9 cellular contexts compared by ENCODE assay signal in genomic region chr20:24990810-24991252, GRCh38. TPM values are rescaled to one million over a fixed set of nuclear protein-coding genes. Genes with fewer than 3 reads are reported as not detected.
A peak's percentile ranks its signal among the peaks of the same experiment; 100 is the strongest.
DNase-seq lines count a peak whose midpoint lies in the region; ATAC-seq, FAIRE-seq and TF ChIP-seq lines count a peak whose summit lies in the region.
"Had no signal": no experiment of that assay in that cellular context is flagged by ENCODE, and none has a peak within 500 bp of the region (broad histone marks: within the 10 kb centered on the region; RNA-seq: fewer than 3 reads in every experiment).

No MANE protein-coding gene starts in this region.

- no peaks in the 10 kb centered on the region for H3K36me3 ChIP-seq in smooth muscle cell (ENCODE audit: low read depth)

- H3K9me3 Mint-ChIP-seq in activated CD4-positive, alpha-beta T cell treated with anti-CD3 and anti-CD28 coated beads, Interleukin-2, amount 10 ng/mL, durations not matched to agents 24 days and 14 days: no peaks in the 10 kb centered on the region

- no peak for TF ChIP-seq POLR2A in H54 (IDR thresholded peaks at IDR 0.05; ENCODE audit: low read depth, low read length)

- H2AFZ ChIP-seq in smooth muscle cell (ENCODE audit: low read depth): no peak overlapping the region

- DNase-seq in activated CD4-positive, alpha-beta T cell treated with anti-CD3 and anti-CD28 coated beads, Interleukin-2, amount 10 ng/mL, durations not matched to agents 24 days and 14 days: no peak
- DNase-seq in activated CD4-positive, alpha-beta T cell treated with anti-CD3 and anti-CD28 coated beads for 1 hour: no peak
- DNase-seq in RPMI7951 (ENCODE audit: low read depth) (peak; percentile 41), epithelial cell of proximal tubule (ENCODE audit: low read depth) (no peak), smooth muscle cell (lab: John Stamatoyannopoulos, UW; ENCODE audit: unreplicated experiment) (no peak), H54 (ENCODE audit: insufficient read length, low spot score) (no peak)
- DNase-seq in stimulated activated CD4-positive, alpha-beta T cell treated with anti-CD3 and anti-CD28 coated beads, Interleukin-4, amount 100 ng/mL, for 4 hours: no peak
- DNase-seq: C1 segment of cervical spinal cord had no signal

- H3F3A ChIP-seq in smooth muscle cell (ENCODE audit: low read depth): no peaks in the 10 kb centered on the region

- no peak for FAIRE-seq in H54 (lab: Jason Lieb, UNC)

- H3K27ac ChIP-seq in smooth muscle cell (ENCODE audit: low read depth): no peak overlapping the region

- peaks cover 29% of the 10 kb centered on the region for H4K20me1 ChIP-seq in smooth muscle cell (ENCODE audit: low read depth)

- H3K27me3 Mint-ChIP-seq in activated CD4-positive, alpha-beta T cell treated with anti-CD3 and anti-CD28 coated beads, Interleukin-2, amount 10 ng/mL, durations not matched to agents 24 days and 14 days: peaks cover 4% of the 10 kb centered on the region

- no peak overlapping the region for H3K9ac ChIP-seq in smooth muscle cell (ENCODE audit: low read depth)

- H3K79me2 ChIP-seq in smooth muscle cell (ENCODE audit: low read depth): peaks cover 55% of the 10 kb centered on the region

- no peak for TF ChIP-seq CTCF in epithelial cell of proximal tubule (conservative IDR thresholded peaks at IDR 0.05; ENCODE audit: low read depth, low read length)
- no peak for TF ChIP-seq CTCF in smooth muscle cell (IDR thresholded peaks at IDR 0.05; ENCODE audit: borderline replicate concordance, insufficient read depth, poor library complexity, severe bottlenecking)

- H3K27me3 ChIP-seq in smooth muscle cell (ENCODE audit: low read depth): no peaks in the 10 kb centered on the region

- no peak for ATAC-seq in GM21390 (IDR thresholded peaks at IDR 0.05; ENCODE audit: unreplicated experiment)

- intact Hi-C loops in activated CD4-positive, alpha-beta T cell treated with anti-CD3 and anti-CD28 coated beads, Interleukin-2, amount 10 ng/mL, durations not matched to agents 24 days and 14 days (cut with micrococcal nuclease): loop anchor here (5.0 kb wide), 2 partner anchors 171 to 321 kb away; no protein-coding TSS in a partner anchor

- WGBS in smooth muscle cell (ENCODE audit: low lambda C conversion rate): 75% methylated on average over 2 of the region's 2 CpGs

- H3K9me3 ChIP-seq in smooth muscle cell (replicated peaks; ENCODE audit: low read depth): no peaks in the 10 kb centered on the region

- H3K4me3 ChIP-seq in epithelial cell of proximal tubule (ENCODE audit: low read depth, low read length): peak overlapping the region; percentile 92
- H3K4me3 ChIP-seq in smooth muscle cell: no peak overlapping the region

- peak overlapping the region; percentile 99 for H3K4me3 Mint-ChIP-seq in activated CD4-positive, alpha-beta T cell treated with anti-CD3 and anti-CD28 coated beads, Interleukin-2, amount 10 ng/mL, durations not matched to agents 24 days and 14 days

- H3K4me1 ChIP-seq in smooth muscle cell (ENCODE audit: low read depth): peaks cover 4% of the 10 kb centered on the region

- H3K36me3 Mint-ChIP-seq in activated CD4-positive, alpha-beta T cell treated with anti-CD3 and anti-CD28 coated beads, Interleukin-2, amount 10 ng/mL, durations not matched to agents 24 days and 14 days (ENCODE audit: low read depth): peaks cover 39% of the 10 kb centered on the region

- peak overlapping the region; percentile 94 for H3K27ac Mint-ChIP-seq in activated CD4-positive, alpha-beta T cell treated with anti-CD3 and anti-CD28 coated beads, Interleukin-2, amount 10 ng/mL, durations not matched to agents 24 days and 14 days

- peak overlapping the region; percentile 98 for H3K4me2 ChIP-seq in smooth muscle cell

- H3K4me1 Mint-ChIP-seq in activated CD4-positive, alpha-beta T cell treated with anti-CD3 and anti-CD28 coated beads, Interleukin-2, amount 10 ng/mL, durations not matched to agents 24 days and 14 days: peaks cover 67% of the 10 kb centered on the region

RNA-seq across cellular contexts. Expression of gene APMAP, which starts 1.7 kb away (rescaled TPM):
- total RNA-seq in activated CD4-positive, alpha-beta T cell treated with anti-CD3 and anti-CD28 coated beads, Interleukin-2, amount 10 ng/mL, durations not matched to agents 24 days and 14 days: 56.4 and 56.8 TPM in 2 replicates
- 214 and 236 TPM in 2 replicates for total RNA-seq in RPMI7951 (2014; rRNA removed; shearing (Covaris generic))
- total RNA-seq in epithelial cell of proximal tubule (94.4 and 108 TPM in 2 replicates), smooth muscle cell (54.4 and 57.4 TPM in 2 replicates)
- 86.9 and 90.9 TPM in 2 replicates for polyA plus RNA-seq in smooth muscle cell

RNA-seq across cellular contexts. Expression of gene CST7, which starts 41.8 kb away (rescaled TPM):
- total RNA-seq in activated CD4-positive, alpha-beta T cell treated with anti-CD3 and anti-CD28 coated beads, Interleukin-2, amount 10 ng/mL, durations not matched to agents 24 days and 14 days: 115 and 117 TPM in 2 replicates
- total RNA-seq in RPMI7951 (2014; rRNA removed; shearing (Covaris generic)): 77.4 and 80.0 TPM in 2 replicates
- total RNA-seq in epithelial cell of proximal tubule (not detected in 2 replicates), smooth muscle cell (not detected in 2 replicates)
- polyA plus RNA-seq in smooth muscle cell: 1.8 TPM in 1 of 2 replicates, not detected in the other

Comparison
In these comparisons a context has a peak if more than half of its experiments do, and no peak if none do; other contexts are left out.
1. RNA of gene CST7, which starts 41.8 kb away (total RNA-seq): 115 to 117 TPM in activated CD4-positive, alpha-beta T cell treated with anti-CD3 and anti-CD28 coated beads, Interleukin-2, amount 10 ng/mL, durations not matched to agents 24 days and 14 days and 77.4 to 80.0 TPM in RPMI7951; not detected in epithelial cell of proximal tubule and not detected in smooth muscle cell; every median in the first group is over 10 times any median in the second.